In genomic region chr15:80695099-80695910, GRCh38 we compare ENCODE assay signal across 8 cellular contexts. TPM values are rescaled to one million over a fixed set of nuclear protein-coding genes. Genes with fewer than 3 reads are reported as not detected.
A peak's percentile ranks its signal among the peaks of the same experiment; 100 is the strongest.
DNase-seq lines count a peak whose midpoint lies in the region; ATAC-seq and TF ChIP-seq lines count a peak whose summit lies in the region.

TSS of gene ABHD17C (plus strand) at chr15:80695310. CDS start at chr15:80695430, 120 bp downstream.

- H3K4me3 ChIP-seq in AG10803 (ENCODE audit: low read length) (peak within 1 kb of the TSS; percentile 88), PC-9 (peak within 1 kb of the TSS; percentile 99), upper lobe of right lung (peak within 1 kb of the TSS; percentile 80)

- H3K9me3 Mint-ChIP-seq in nephron progenitor cell, result peaks cover 5% of the 10 kb centered on the region

- TF ChIP-seq CTCF in AG10803 (conservative IDR thresholded peaks at IDR 0.05; ENCODE audit: low read length) (no peak), PC-9 (conservative IDR thresholded peaks at IDR 0.05) (no peak), foreskin keratinocyte (conservative IDR thresholded peaks at IDR 0.05) (no peak), nephron progenitor cell (IDR thresholded peaks at IDR 0.05) (no peak), upper lobe of right lung (IDR thresholded peaks at IDR 0.05) (no peak)

- H4K20me1 ChIP-seq in PC-9 (ENCODE audit: insufficient read depth), result no peaks in the 10 kb centered on the region; the same call in 1 of the 2 replicates

- H3K4me2 ChIP-seq in PC-9, result peak within 1 kb of the TSS; percentile 100

- BruUV-seq in PC-9 (replicated peaks; lab: Mats Ljungman, UMichigan), result no TSS peak

- peak within 1 kb of the TSS; percentile 94 for H3K4me3 Mint-ChIP-seq in nephron progenitor cell

- H3K27ac ChIP-seq in PC-9 (peak within 1 kb of the TSS; percentile 74), foreskin keratinocyte (peak within 1 kb of the TSS; percentile 76), upper lobe of right lung (peak within 1 kb of the TSS; percentile 84)

- POLR2A ChIA-PET in PC-9 (lab: Charles Lee; ENCODE audit: unreplicated experiment), result interaction anchor here (0.6 to 1.0 kb wide), 2 partner anchors 13 to 101 kb away, joined by 3 to 5 read pairs; no protein-coding TSS in a partner anchor

- peak within 1 kb of the TSS; percentile 80 for H2AFZ ChIP-seq in PC-9

- no peak within 1 kb of the TSS for H3K27ac Mint-ChIP-seq in nephron progenitor cell

- peaks cover 33% of the 10 kb centered on the region; the same call in 1 of the 2 replicates for H3F3A ChIP-seq in PC-9 (ENCODE audit: insufficient read depth, low read depth)

- peaks cover 28% of the 10 kb centered on the region for H3K4me1 Mint-ChIP-seq in nephron progenitor cell

- DNase-seq in AG10803 (ENCODE audit: low read depth) (peak; percentile 61), PC-9 (peak in 1 of 2 experiments; percentile 72), foreskin keratinocyte (peak in 1 of 2 donors; percentile 42), nephron progenitor cell (peak; percentile 73), upper lobe of right lung (peak; percentile 89)
- peak; percentile 81 for DNase-seq in activated effector memory CD4-positive, alpha-beta T cell treated with anti-CD3 and anti-CD28 coated beads, Interleukin-2, amount 50 U/mL, for 16 hours

- H3K36me3 Mint-ChIP-seq in nephron progenitor cell (ENCODE audit: low read depth), result peaks cover 14% of the 10 kb centered on the region

- no peaks in the 10 kb centered on the region for H3K9me2 ChIP-seq in PC-9 (ENCODE audit: insufficient read depth)

- no peaks in the 10 kb centered on the region for H3K27me3 ChIP-seq in PC-9 (ENCODE audit: insufficient read depth, low read depth)
- no peaks in the 10 kb centered on the region for H3K27me3 ChIP-seq in foreskin keratinocyte
- no peaks in the 10 kb centered on the region for H3K27me3 ChIP-seq in upper lobe of right lung

- H3K9me3 ChIP-seq in PC-9 (ENCODE audit: insufficient read depth, low read depth), result no peaks in the 10 kb centered on the region
- no peaks in the 10 kb centered on the region for H3K9me3 ChIP-seq in upper lobe of right lung

- peaks cover 15% of the 10 kb centered on the region for H3K27me3 Mint-ChIP-seq in nephron progenitor cell (ENCODE audit: low read depth, poor library complexity)

- intact Hi-C loops in PC-9 (cut with micrococcal nuclease; ENCODE audit: unreplicated experiment), result loop anchor here (5.0 to 10.0 kb wide), 3 partner anchors 62 to 272 kb away; no protein-coding TSS in a partner anchor
- intact Hi-C loops in upper lobe of right lung (cut with DNase I), result no loop called here

- CTCF ChIA-PET in PC-9 (lab: Charles Lee), result interaction anchor here (0.7 to 2.2 kb wide), 2 partner anchors 15 to 128 kb away, joined by 4 read pairs; no protein-coding TSS in a partner anchor

- peak; percentile 76 for ATAC-seq in GM19023 (IDR thresholded peaks at IDR 0.05; ENCODE audit: unreplicated experiment)
- peak; percentile 68 for ATAC-seq in HG03175 (IDR thresholded peaks at IDR 0.05; ENCODE audit: unreplicated experiment)
- peak; percentile 71 for ATAC-seq in foreskin keratinocyte
- ATAC-seq in upper lobe of right lung, result peak; percentile 89

- H3K36me3 ChIP-seq in PC-9 (ENCODE audit: low read depth) (peaks cover 11% of the 10 kb centered on the region; the same call in 1 of the 2 replicates), upper lobe of right lung (no peaks in the 10 kb centered on the region)

- H3K79me2 ChIP-seq in PC-9 (ENCODE audit: low read depth), result peaks cover 66% of the 10 kb centered on the region

- H3K4me1 ChIP-seq in PC-9 (replicated peaks; ENCODE audit: insufficient read depth) (peaks cover 61% of the 10 kb centered on the region), foreskin keratinocyte (peaks cover 9% of the 10 kb centered on the region), upper lobe of right lung (peaks cover 6% of the 10 kb centered on the region)

RNA-seq across cellular contexts. Expression of gene ABHD17C, which starts in this region (rescaled TPM):
- total RNA-seq in PC-9 (2021) (35.6 and 42.2 TPM in 2 replicates), foreskin keratinocyte (18.6 and 24.8 TPM in 2 replicates), upper lobe of right lung (41.4 TPM)
- polyA plus RNA-seq in foreskin keratinocyte, result 12.8 and 19.7 TPM in 2 replicates
